8 cellular contexts compared by ENCODE assay signal in the genomic region with DNA sequence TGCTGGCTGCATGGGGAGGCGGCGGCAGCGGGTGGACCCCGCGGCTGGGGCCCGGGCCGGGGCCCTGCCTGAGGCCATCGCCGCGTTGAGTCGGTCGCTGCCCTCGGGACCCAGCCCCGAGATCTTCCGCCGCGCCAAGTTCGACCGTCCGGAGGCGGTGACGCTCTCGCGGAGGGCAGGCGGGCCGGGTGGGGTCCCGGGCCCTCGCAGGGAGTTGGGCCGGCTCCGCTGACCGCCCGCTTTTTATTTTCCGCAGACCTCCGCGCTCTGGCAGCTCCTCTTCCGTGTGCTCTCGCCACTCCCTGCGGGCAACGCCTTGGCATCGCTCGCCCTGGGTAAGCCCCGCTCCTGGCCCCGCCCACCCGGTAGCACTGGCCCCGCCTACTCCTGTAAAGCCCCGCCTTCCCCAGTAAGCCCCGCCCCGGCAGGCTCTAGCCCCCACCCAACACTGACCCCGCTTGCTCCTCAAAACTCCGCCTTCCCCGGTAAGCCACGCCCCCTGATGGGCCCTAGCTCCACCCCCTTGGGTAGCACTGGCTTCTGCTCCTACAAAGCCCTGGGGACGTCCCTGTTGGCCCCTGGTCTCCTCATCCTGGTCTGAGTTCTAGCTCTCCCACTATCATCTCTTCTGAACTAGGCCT. TPM values are rescaled to one million over a fixed set of nuclear protein-coding genes. Genes with fewer than 3 reads are reported as not detected.
A peak's percentile ranks its signal among the peaks of the same experiment; 100 is the strongest.
DNase-seq lines count a peak whose midpoint lies in the region; ATAC-seq, FAIRE-seq and TF ChIP-seq lines count a peak whose summit lies in the region.

No MANE protein-coding gene starts in this region.

- TF ChIP-seq CTCF in NB4 (IDR thresholded peaks at IDR 0.05; ENCODE audit: low read depth, low read length), result no peak
- no peak for TF ChIP-seq CTCF in keratinocyte (optimal IDR thresholded peaks at IDR 0.05 in 1 of 3, IDR thresholded peaks at IDR 0.05 in 1 of 3, conservative IDR thresholded peaks at IDR 0.05 in 1 of 3; ENCODE audit: extremely low read depth in 1 of 3, insufficient read depth in 2 of 3, low read length in 3 of 3)

- peak overlapping the region; percentile 53 for H2AFZ ChIP-seq in keratinocyte (ENCODE audit: control insufficient read depth, low read length)

- no peaks in the 10 kb centered on the region for H3K79me2 ChIP-seq in keratinocyte (ENCODE audit: control insufficient read depth, insufficient read depth, low read length)

- no peaks in the 10 kb centered on the region for H3K9me3 ChIP-seq in keratinocyte (ENCODE audit: control insufficient read depth, low read depth, low read length)

- H3K9me1 ChIP-seq in keratinocyte (ENCODE audit: control insufficient read depth, extremely low read depth, insufficient read depth, low read length), result no peaks in the 10 kb centered on the region

- H3K27me3 ChIP-seq in keratinocyte (ENCODE audit: control insufficient read depth, extremely low read depth, insufficient read depth, low read length), result peaks cover 17% of the 10 kb centered on the region

- no peak for TF ChIP-seq POLR2A in NB4 (IDR thresholded peaks at IDR 0.05; ENCODE audit: extremely low read depth, insufficient read length)

- no peak for FAIRE-seq in keratinocyte (lab: Jason Lieb, UNC)

- peak overlapping the region; percentile 61 for H3K4me3 ChIP-seq in NB4 (ENCODE audit: low read depth, low read length)
- H3K4me3 ChIP-seq in keratinocyte (ENCODE audit: control insufficient read depth in 2 of 3, extremely low read depth in 1 of 3, insufficient read depth in 2 of 3, low read depth in 1 of 3, low read length in 3 of 3), result peak overlapping the region; percentile 68 to 84 (median 73)

- peak overlapping the region; percentile 66 for H3K4me2 ChIP-seq in keratinocyte (ENCODE audit: control insufficient read depth, extremely low read depth, insufficient read depth, low read depth, low read length)

- in situ Hi-C loops in T47D (cut with HindIII; ENCODE audit: low pct_unique_long_range_greater_than_20kb, low sequenced_read_pairs), result no loop called here

- peaks cover 15% of the 10 kb centered on the region for H3K4me1 ChIP-seq in keratinocyte (ENCODE audit: control insufficient read depth, extremely low read depth, insufficient read depth, low read length)

- no peak for ATAC-seq in GM19023 (IDR thresholded peaks at IDR 0.05; ENCODE audit: unreplicated experiment)

- H3K27ac ChIP-seq in keratinocyte (ENCODE audit: control insufficient read depth, insufficient read depth, low read length), result peak overlapping the region; percentile 82

- dilution Hi-C loops in keratinocyte (cut with MboI; ENCODE audit: extremely low pct_ligation_motif_present, low sequenced_read_pairs), result no loop called here

- peak; percentile 72 for DNase-seq in SIG-M5 treated with dmso at 0.1 percent for 504 hours (lab: John Stamatoyannopoulos, UW; ENCODE audit: unreplicated experiment)
- DNase-seq in SIG-M5 (lab: John Stamatoyannopoulos, UW), result no peak
- peak; percentile 82 for DNase-seq in NB4 (ENCODE audit: low read depth)
- DNase-seq in UCSD-AML1 (lab: John Stamatoyannopoulos, UW; ENCODE audit: unreplicated experiment), result peak; percentile 78
- DNase-seq in T47D (ENCODE audit: low read depth in 1 of 2, low spot score in 1 of 2), result peak; percentile 81 to 96
- DNase-seq in keratinocyte (ENCODE audit: low read depth, low spot score), result no peak
- DNase-seq in stimulated activated CD4-positive, alpha-beta T cell treated with anti-CD3 and anti-CD28 coated beads, Interleukin-1b, Interleukin-23, amount 100 ng/mL, for 48 hours, result peak; percentile 95

- H4K20me1 ChIP-seq in keratinocyte (ENCODE audit: control insufficient read depth, extremely low read depth, insufficient read depth, low read length), result peaks cover 5% of the 10 kb centered on the region

- H3K9ac ChIP-seq in keratinocyte (ENCODE audit: control insufficient read depth, extremely low read depth, insufficient read depth, low read length), result peak overlapping the region; percentile 87

- peaks cover 0 to 2% of the 10 kb centered on the region in 2 experiments for H3K36me3 ChIP-seq in keratinocyte (ENCODE audit: control insufficient read depth in 2 of 2, extremely low read depth in 1 of 2, insufficient read depth in 2 of 2, low read length in 2 of 2)

RNA-seq across cellular contexts. Expression of a gene that starts 0.4 kb away (rescaled TPM):
- 4.2 to 5.0 TPM (median 5.0 TPM) in 3 replicates for polyA plus RNA-seq in keratinocyte
- 0.85 TPM for polyA plus RNA-seq in keratinocyte (2011; ENCODE audit: low read depth)
- polyA plus RNA-seq in keratinocyte (2011; cell fraction: cytosol; rRNA removed), result 1.6 and 5.4 TPM in 2 replicates
- 5.5 and 5.6 TPM in 2 replicates for polyA plus RNA-seq in keratinocyte (2011; cell fraction: nucleus; rRNA removed)
- polyA plus RNA-seq in keratinocyte (2012; ENCODE audit: low replicate concordance), result 2.0 and 10.5 TPM in 2 replicates
- polyA minus RNA-seq in keratinocyte, result 2.0 to 6.2 TPM (median 3.5 TPM) in 3 replicates
- polyA minus RNA-seq in keratinocyte (2011; cell fraction: cytosol; rRNA and poly(A)+ RNA removed), result 8.6 TPM
- polyA minus RNA-seq in keratinocyte (2011; cell fraction: nucleus; rRNA and poly(A)+ RNA removed), result 2.7 and 3.4 TPM in 2 replicates

RNA-seq across cellular contexts. Expression of a gene that starts 4.8 kb away (rescaled TPM):
- 1.1 to 1.7 TPM (median 1.3 TPM) in 3 replicates for polyA plus RNA-seq in keratinocyte
- not detected for polyA plus RNA-seq in keratinocyte (2011; ENCODE audit: low read depth)
- 0.23 and 1.0 TPM in 2 replicates for polyA plus RNA-seq in keratinocyte (2011; cell fraction: cytosol; rRNA removed)
- 0.27 and 0.85 TPM in 2 replicates for polyA plus RNA-seq in keratinocyte (2011; cell fraction: nucleus; rRNA removed)
- 2.2 TPM in 1 of 2 replicates, not detected in the other for polyA plus RNA-seq in keratinocyte (2012; ENCODE audit: low replicate concordance)
- not detected in 3 replicates for polyA minus RNA-seq in keratinocyte
- polyA minus RNA-seq in keratinocyte (2011; cell fraction: cytosol; rRNA and poly(A)+ RNA removed), result not detected
- 1.8 TPM in 1 of 2 replicates, not detected in the other for polyA minus RNA-seq in keratinocyte (2011; cell fraction: nucleus; rRNA and poly(A)+ RNA removed)

RNA-seq across cellular contexts. Expression of a gene that starts 16.9 kb away (rescaled TPM):
- 4.8 to 12.7 TPM (median 5.7 TPM) in 3 replicates for polyA plus RNA-seq in keratinocyte
- 0.61 TPM for polyA plus RNA-seq in keratinocyte (2011; ENCODE audit: low read depth)
- 3.7 and 13.9 TPM in 2 replicates for polyA plus RNA-seq in keratinocyte (2011; cell fraction: cytosol; rRNA removed)
- polyA plus RNA-seq in keratinocyte (2011; cell fraction: nucleus; rRNA removed), result 5.7 and 7.8 TPM in 2 replicates
- polyA plus RNA-seq in keratinocyte (2012; ENCODE audit: low replicate concordance), result 6.0 and 8.3 TPM in 2 replicates
- 1.2 to 5.3 TPM (median 3.8 TPM) in 3 replicates for polyA minus RNA-seq in keratinocyte
- polyA minus RNA-seq in keratinocyte (2011; cell fraction: cytosol; rRNA and poly(A)+ RNA removed), result 18.0 TPM
- polyA minus RNA-seq in keratinocyte (2011; cell fraction: nucleus; rRNA and poly(A)+ RNA removed), result 1.6 and 3.7 TPM in 2 replicates

RNA-seq across cellular contexts. Expression of a gene that starts 34.9 kb away (rescaled TPM):
- polyA plus RNA-seq in keratinocyte, result 0.18 to 0.31 TPM (median 0.23 TPM) in 3 replicates
- polyA plus RNA-seq in keratinocyte (2011; ENCODE audit: low read depth), result not detected
- polyA plus RNA-seq in keratinocyte (2011; cell fraction: cytosol; rRNA removed), result 0.05 and 0.53 TPM in 2 replicates
- polyA plus RNA-seq in keratinocyte (2011; cell fraction: nucleus; rRNA removed), result 0.14 and 0.20 TPM in 2 replicates
- 0.14 and 0.74 TPM in 2 replicates for polyA plus RNA-seq in keratinocyte (2012; ENCODE audit: low replicate concordance)
- 0.13 to 0.20 TPM in 2 of 3 replicates, not detected in the other for polyA minus RNA-seq in keratinocyte
- polyA minus RNA-seq in keratinocyte (2011; cell fraction: cytosol; rRNA and poly(A)+ RNA removed), result not detected
- 0.39 TPM in 1 of 2 replicates, not detected in the other for polyA minus RNA-seq in keratinocyte (2011; cell fraction: nucleus; rRNA and poly(A)+ RNA removed)

Comparison
In these comparisons a context has a peak if more than half of its experiments do, and no peak if none do; other contexts are left out.
1. DNase-seq: peak in SIG-M5 treated with dmso at 0.1 percent for 504 hours (single experiment), NB4 (single experiment), UCSD-AML1 (single experiment), T47D (2 of 2) and stimulated activated CD4-positive, alpha-beta T cell treated with anti-CD3 and anti-CD28 coated beads, Interleukin-1b, Interleukin-23, amount 100 ng/mL, for 48 hours (single experiment); none in SIG-M5 (single experiment) and keratinocyte (single experiment).